In the genomic region with DNA sequence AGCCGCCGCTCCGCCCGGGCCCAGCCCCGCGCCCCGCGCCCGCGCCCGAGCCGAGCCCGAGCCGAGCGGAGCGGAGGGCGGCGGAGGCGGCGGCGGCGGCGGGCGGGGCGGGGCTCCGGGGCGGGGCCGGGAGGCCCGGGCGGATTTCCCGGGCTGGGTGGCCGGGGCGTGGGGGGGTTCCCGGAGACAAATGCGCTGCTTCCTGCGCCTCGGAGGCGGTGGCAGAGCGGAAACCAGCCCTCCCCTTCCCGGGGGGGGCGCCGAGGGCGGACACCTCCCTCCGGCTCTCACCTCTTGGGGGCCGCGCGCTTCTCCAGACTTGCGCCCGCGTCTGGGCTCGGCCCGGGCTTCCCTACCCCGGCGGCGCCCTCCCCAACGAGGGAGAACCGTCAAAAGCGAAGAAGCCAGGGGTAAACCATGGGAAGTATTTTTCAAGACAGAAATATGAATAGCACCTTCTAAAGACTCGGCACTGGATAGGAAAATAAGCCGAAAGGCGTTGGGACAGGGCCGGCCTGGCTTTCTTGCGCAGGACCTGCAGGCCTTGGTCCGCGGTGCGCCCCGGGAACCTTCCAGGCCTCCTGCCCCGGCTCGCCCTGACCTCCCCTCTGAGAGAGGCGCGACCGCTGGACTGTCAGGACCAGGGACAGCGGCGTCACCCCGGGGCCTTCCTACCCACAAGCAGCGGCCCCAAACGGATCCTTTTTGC, we compare ENCODE assay signal across 8 cellular contexts. TPM values are rescaled to one million over a fixed set of nuclear protein-coding genes. Genes with fewer than 3 reads are reported as not detected.
DNase-seq lines count a peak whose midpoint lies in the region; ATAC-seq, FAIRE-seq and TF ChIP-seq lines count a peak whose summit lies in the region.

TSS of gene MAPK11 (minus strand) at position 79 of the 709 bp plus-strand sequence. CDS start 88 bp downstream, outside the sequence.

- no peaks in the 10 kb centered on the region for H3K27me3 ChIP-seq in Karpas-422 (ENCODE audit: low read length)

- H2AFZ ChIP-seq in Karpas-422 (ENCODE audit: low read length), result peak within 1 kb of the TSS; percentile 60

- peak within 1 kb of the TSS; percentile 75 for H3K9ac ChIP-seq in Karpas-422 (ENCODE audit: low read length)

- peak within 1 kb of the TSS; percentile 74 for H3K4me3 Mint-ChIP-seq in central memory CD8-positive, alpha-beta T cell

- H3K9me3 Mint-ChIP-seq in central memory CD8-positive, alpha-beta T cell, result no peaks in the 10 kb centered on the region

- H3K4me2 ChIP-seq in Karpas-422 (ENCODE audit: low read depth, low read length, poor library complexity, severe bottlenecking), result peak within 1 kb of the TSS; percentile 96

- H3K27me3 Mint-ChIP-seq in central memory CD8-positive, alpha-beta T cell, result no peaks in the 10 kb centered on the region

- peak; percentile 73 for DNase-seq in GM12891 (ENCODE audit: insufficient read length, low spot score)
- peak; percentile 84 for DNase-seq in Karpas-422
- DNase-seq in central memory CD8-positive, alpha-beta T cell (ENCODE audit: low spot score in 2 of 2), result peak; percentile 59 to 64
- peak; percentile 72 for DNase-seq in kidney tubule cell (ENCODE audit: low spot score)
- DNase-seq in stimulated activated CD4-positive, alpha-beta T cell treated with anti-CD3 and anti-CD28 coated beads, Interleukin-1b, Interleukin-23, amount 100 ng/mL, for 24 hours (ENCODE audit: low read depth in 4 of 4, low spot score in 1 of 4), result peak; percentile 42 to 71 (median 53)
- no peak for DNase-seq in SW480 (ENCODE audit: low spot score)

- peak within 1 kb of the TSS; percentile 77 for H3K4me3 ChIP-seq in Karpas-422 (ENCODE audit: low read length)

- H3K36me3 ChIP-seq in Karpas-422 (ENCODE audit: insufficient read depth, low read length), result no peaks in the 10 kb centered on the region

- FAIRE-seq in GM12891 (lab: Jason Lieb, UNC), result peak; percentile 71

- peak; percentile 58 to 59 for ATAC-seq in activated CD4-positive, CD25-positive, alpha-beta regulatory T cell treated with anti-CD3 and anti-CD28 coated beads, Interleukin-2, amount 50 U/mL, for 24 hours
- peak; percentile 61 for ATAC-seq in central memory CD8-positive, alpha-beta T cell (replicated peaks; ENCODE audit: extremely low read depth, poor library complexity, severe bottlenecking)
- ATAC-seq in GM21515 (IDR thresholded peaks at IDR 0.05; ENCODE audit: unreplicated experiment), result no peak

- no peaks in the 10 kb centered on the region for H3K9me2 ChIP-seq in Karpas-422 (replicated peaks; ENCODE audit: insufficient read depth, low read length)

- no peaks in the 10 kb centered on the region for H3K79me2 ChIP-seq in Karpas-422 (ENCODE audit: low read length)

- H4K20me1 ChIP-seq in Karpas-422 (ENCODE audit: insufficient read depth, low read depth, low read length), result no peaks in the 10 kb centered on the region

- no peak for TF ChIP-seq POLR2A in GM12891 (IDR thresholded peaks at IDR 0.05; ENCODE audit: low read depth, low read length)

- peaks cover 24% of the 10 kb centered on the region for H3K4me1 ChIP-seq in Karpas-422 (ENCODE audit: low read length)

- peak within 1 kb of the TSS; percentile 46 for H3K27ac ChIP-seq in Karpas-422 (ENCODE audit: low read length)

- H3K36me3 Mint-ChIP-seq in central memory CD8-positive, alpha-beta T cell (ENCODE audit: insufficient read depth), result no peaks in the 10 kb centered on the region

- no peaks in the 10 kb centered on the region; the same call in 1 of the 2 replicates for H3K9me3 ChIP-seq in Karpas-422 (ENCODE audit: low read length)

- H3K4me1 Mint-ChIP-seq in central memory CD8-positive, alpha-beta T cell, result peaks cover 7% of the 10 kb centered on the region

- no peak within 1 kb of the TSS for H3K27ac Mint-ChIP-seq in central memory CD8-positive, alpha-beta T cell (ENCODE audit: low read depth)

TF ChIP-seq in GM12891, 5 proteins besides CTCF, POLR2A, EP300 and RAD21:
- no peak for TF ChIP-seq TAF1 (IDR thresholded peaks at IDR 0.05; ENCODE audit: low read depth, low read length)
- no peak for TF ChIP-seq POLR2AphosphoS5 (IDR thresholded peaks at IDR 0.05; ENCODE audit: low read depth, low read length)
- no peak for TF ChIP-seq POU2F2 (IDR thresholded peaks at IDR 0.05; ENCODE audit: low read depth, low read length)
- TF ChIP-seq PAX5 (IDR thresholded peaks at IDR 0.05; ENCODE audit: insufficient read depth, low read length, severe bottlenecking), result no peak
- TF ChIP-seq SPI1 (IDR thresholded peaks at IDR 0.05; ENCODE audit: low read depth, low read length), result no peak

RNA-seq across cellular contexts. Expression of gene MAPK11, which starts in this region (rescaled TPM):
- 4.8 TPM for polyA plus RNA-seq in GM12891 (2012; ENCODE audit: low read depth, missing spikeins)
- 6.4 and 15.8 TPM in 2 replicates for total RNA-seq in Karpas-422 (2014; rRNA removed; shearing (Covaris generic); ENCODE audit: low replicate concordance)
